9 cellular contexts compared by ENCODE assay signal in the genomic region with DNA sequence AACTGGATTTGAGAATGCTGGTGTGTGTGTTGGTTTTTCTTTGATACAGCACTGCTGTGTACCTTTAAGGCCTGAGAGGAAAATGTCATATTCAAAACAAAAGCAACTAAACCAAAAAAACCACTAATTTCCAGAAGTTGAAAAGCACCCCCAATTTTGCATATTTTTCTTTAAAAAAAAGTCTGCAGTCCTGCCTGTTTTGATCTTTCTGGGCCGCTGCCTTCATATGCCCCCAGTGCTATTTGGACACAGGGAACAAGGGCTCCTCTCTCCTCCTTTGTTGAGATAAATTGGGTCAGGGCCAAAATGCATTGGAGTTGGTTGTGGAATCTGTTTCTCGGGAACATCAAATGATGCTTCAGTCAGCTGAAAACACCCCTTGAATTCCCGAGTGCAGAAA. TPM values are rescaled to one million over a fixed set of nuclear protein-coding genes. Genes with fewer than 3 reads are reported as not detected.
DNase-seq lines count a peak whose midpoint lies in the region; ATAC-seq and TF ChIP-seq lines count a peak whose summit lies in the region.
"Had no signal": no experiment of that assay in that cellular context is flagged by ENCODE, and none has a peak within 500 bp of the region (broad histone marks: within the 10 kb centered on the region; RNA-seq: fewer than 3 reads in every experiment).

No MANE protein-coding gene starts in this region.

- peak overlapping the region in 1 of 5 donors; percentile 32 for H3K27ac ChIP-seq in stomach

- peaks cover 0 to 22% (median 13%) of the 10 kb centered on the region in 4 donors for H3K4me1 ChIP-seq in stomach

- TF ChIP-seq CTCF in stomach (IDR thresholded peaks at IDR 0.05): no peak

- DNase-seq in pons (ENCODE audit: low spot score): peak; percentile 96
- no peak for DNase-seq in stomach
- no peak for DNase-seq in activated T-cell treated with anti-CD3 and anti-CD28 coated beads for 4 hours
- no peak for DNase-seq in stimulated activated CD4-positive, alpha-beta T cell treated with anti-CD3 and anti-CD28 coated beads, Interleukin-4, amount 100 ng/mL, for 1 hour
- no peak for DNase-seq in NCI-H345 (lab: John Stamatoyannopoulos, UW)
- DNase-seq: activated effector memory CD4-positive, alpha-beta T cell treated with anti-CD3 and anti-CD28 coated beads, Interleukin-2, amount 50 U/mL, for 16 hours had no signal

- intact Hi-C loops in stomach (cut with DNase I; ENCODE audit: low total_unique reads): no loop called here

- no peaks in the 10 kb centered on the region for H3K27me3 ChIP-seq in stomach

- peaks cover 30 to 84% (median 69%) of the 10 kb centered on the region in 4 donors for H3K36me3 ChIP-seq in stomach

- no peak overlapping the region for H3K4me3 ChIP-seq in stomach

- H3K9me3 ChIP-seq in stomach: no peaks in the 10 kb centered on the region

- no peak for TF ChIP-seq POLR2A in stomach (IDR thresholded peaks at IDR 0.05)

- 29 to 69% (median 41%) methylated on average over 3 of the region's 3 CpGs for WGBS in stomach, 5 donors

- TF ChIP-seq EP300 in stomach (IDR thresholded peaks at IDR 0.05): no peak

- peak; percentile 56 for ATAC-seq in GM18909 (IDR thresholded peaks at IDR 0.05; ENCODE audit: poor library complexity, unreplicated experiment)
- ATAC-seq in HG02571 (IDR thresholded peaks at IDR 0.05; ENCODE audit: unreplicated experiment): peak; percentile 65
- peak; percentile 70 for ATAC-seq in HG03558 (IDR thresholded peaks at IDR 0.05; ENCODE audit: extremely low read depth, unreplicated experiment)

RNA-seq across cellular contexts. Expression of gene GPT2, which starts 26.9 kb away (rescaled TPM):
- total RNA-seq in stomach: 100 to 1,000 TPM in 1 of 5 donors, 10 to 100 TPM in 4; 29.2 to 167 (median 50.2) TPM
- 10 to 100 TPM; 63.3 to 75.3 (median 69.7) TPM for polyA plus RNA-seq in stomach
